In genomic region chr20:53547664-53548239, GRCh38 we compare ENCODE assay signal across 8 cellular contexts. TPM values are rescaled to one million over a fixed set of nuclear protein-coding genes. Genes with fewer than 3 reads are reported as not detected.
DNase-seq lines count a peak whose midpoint lies in the region; ATAC-seq lines count a peak whose summit lies in the region.

No MANE protein-coding gene starts in this region.

- no peaks in the 10 kb centered on the region for H3K27me3 Mint-ChIP-seq in activated T-helper 2 cell treated with anti-CD3 and anti-CD28 coated beads, Interferon-gamma antibody, Interleukin-2, Interleukin-4, amounts not matched to agents 10 μg/mL and 5 μg/mL and 100 μg/mL, durations not matched to agents 14 hours and 24 hours and 36 hours (ENCODE audit: low read depth)

- H3K4me3 Mint-ChIP-seq in activated T-helper 2 cell treated with anti-CD3 and anti-CD28 coated beads, Interferon-gamma antibody, Interleukin-2, Interleukin-4, amounts not matched to agents 10 μg/mL and 5 μg/mL and 100 μg/mL, durations not matched to agents 14 hours and 24 hours and 36 hours (ENCODE audit: low read depth), result no peak overlapping the region

- intact Hi-C loops in activated T-helper 2 cell treated with anti-CD3 and anti-CD28 coated beads, Interferon-gamma antibody, Interleukin-2, Interleukin-4, amounts not matched to agents 10 μg/mL and 5 μg/mL and 100 μg/mL, durations not matched to agents 14 hours and 24 hours and 36 hours (cut with micrococcal nuclease), result loop anchor here (2.0 to 10.0 kb wide), 2 partner anchors 135 to 1243 kb away; no protein-coding TSS in a partner anchor
- intact Hi-C loops in posterior vena cava (cut with DNase I), result no loop called here

- no peaks in the 10 kb centered on the region for H3K9me3 Mint-ChIP-seq in activated T-helper 2 cell treated with anti-CD3 and anti-CD28 coated beads, Interferon-gamma antibody, Interleukin-2, Interleukin-4, amounts not matched to agents 10 μg/mL and 5 μg/mL and 100 μg/mL, durations not matched to agents 14 hours and 24 hours and 36 hours

- no peak for ATAC-seq in HG03469 (IDR thresholded peaks at IDR 0.05; ENCODE audit: unreplicated experiment)
- no peak for ATAC-seq in HG03045 (IDR thresholded peaks at IDR 0.05; ENCODE audit: unreplicated experiment)

- DNase-seq in DMS53 (lab: John Stamatoyannopoulos, UW), result peak; percentile 78
- peak; percentile 83 for DNase-seq in HPDE6-E6E7 (ENCODE audit: extremely low spot score)
- DNase-seq in NCI-H774 (lab: John Stamatoyannopoulos, UW), result peak; percentile 69
- DNase-seq in activated T-helper 2 cell treated with anti-CD3 and anti-CD28 coated beads, Interferon-gamma antibody, Interleukin-2, Interleukin-4, amounts not matched to agents 10 μg/mL and 5 μg/mL and 100 μg/mL, durations not matched to agents 14 hours and 24 hours and 36 hours (ENCODE audit: low spot score), result peak; percentile 12
- peak; percentile 63 for DNase-seq in glomerular visceral epithelial cell (ENCODE audit: extremely low spot score)
- DNase-seq in posterior vena cava (ENCODE audit: low spot score), result peak; percentile 25

- no peak overlapping the region for H3K27ac Mint-ChIP-seq in activated T-helper 2 cell treated with anti-CD3 and anti-CD28 coated beads, Interferon-gamma antibody, Interleukin-2, Interleukin-4, amounts not matched to agents 10 μg/mL and 5 μg/mL and 100 μg/mL, durations not matched to agents 14 hours and 24 hours and 36 hours

- peaks cover 3% of the 10 kb centered on the region for H3K4me1 Mint-ChIP-seq in activated T-helper 2 cell treated with anti-CD3 and anti-CD28 coated beads, Interferon-gamma antibody, Interleukin-2, Interleukin-4, amounts not matched to agents 10 μg/mL and 5 μg/mL and 100 μg/mL, durations not matched to agents 14 hours and 24 hours and 36 hours (ENCODE audit: low read depth)

- H3K36me3 Mint-ChIP-seq in activated T-helper 2 cell treated with anti-CD3 and anti-CD28 coated beads, Interferon-gamma antibody, Interleukin-2, Interleukin-4, amounts not matched to agents 10 μg/mL and 5 μg/mL and 100 μg/mL, durations not matched to agents 14 hours and 24 hours and 36 hours (ENCODE audit: low read depth), result no peaks in the 10 kb centered on the region

RNA-seq across cellular contexts. Expression of gene ZNF217, which starts 45.9 kb away (rescaled TPM):
- total RNA-seq in activated T-helper 2 cell treated with anti-CD3 and anti-CD28 coated beads, Interferon-gamma antibody, Interleukin-2, Interleukin-4, amounts not matched to agents 10 μg/mL and 5 μg/mL and 100 μg/mL, durations not matched to agents 14 hours and 24 hours and 36 hours, result 55.4 and 60.6 TPM in 2 replicates
- total RNA-seq in posterior vena cava, result 10 to 100 TPM; 18.4 to 22.7 TPM

Comparison
In these comparisons a context has a peak if more than half of its experiments do, and no peak if none do; other contexts are left out.
1. DNase-seq: peak in every context shown above with its lines; median percentile 83 in HPDE6-E6E7; 78 in DMS53; 69 in NCI-H774; 63 in glomerular visceral epithelial cell; 25 in posterior vena cava; 12 in activated T-helper 2 cell treated with anti-CD3 and anti-CD28 coated beads, Interferon-gamma antibody, Interleukin-2, Interleukin-4, amounts not matched to agents 10 μg/mL and 5 μg/mL and 100 μg/mL, durations not matched to agents 14 hours and 24 hours and 36 hours.